8 cellular contexts compared by ENCODE assay signal in the genomic region with DNA sequence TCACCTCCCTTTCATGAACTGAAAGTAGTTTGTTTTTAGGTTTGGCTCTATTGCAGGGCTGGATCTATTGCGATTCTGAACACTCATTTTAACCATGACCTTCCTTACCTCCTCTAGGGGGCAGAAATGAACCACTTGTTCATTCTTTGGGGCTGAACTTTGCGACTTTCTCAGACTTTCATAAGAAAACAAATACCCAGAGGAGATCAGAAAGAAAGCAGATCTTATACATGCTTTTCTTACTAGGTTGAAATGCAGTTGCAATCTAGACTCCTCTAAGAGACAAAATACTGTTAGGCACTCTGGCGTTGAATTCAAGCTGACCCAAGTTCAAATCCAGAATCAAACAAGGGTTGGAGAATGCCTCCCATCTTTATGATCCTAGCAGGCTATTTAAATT. TPM values are rescaled to one million over a fixed set of nuclear protein-coding genes. Genes with fewer than 3 reads are reported as not detected.
DNase-seq lines count a peak whose midpoint lies in the region; ATAC-seq, FAIRE-seq and TF ChIP-seq lines count a peak whose summit lies in the region.

No MANE protein-coding gene starts in this region.

- peaks cover 8% of the 10 kb centered on the region for H3K27me3 ChIP-seq in CD4-positive, CD25-positive, alpha-beta regulatory T cell (ENCODE audit: control insufficient read depth, insufficient read depth, low read length)
- H3K27me3 ChIP-seq in breast epithelium (no peaks in the 10 kb centered on the region), testis (no peaks in the 10 kb centered on the region), MG63 (no peaks in the 10 kb centered on the region)

- ATAC-seq in CD4-positive, CD25-positive, alpha-beta regulatory T cell (ENCODE audit: low read depth in 2 of 2): peak in 1 of 2 donors; percentile 47

- no peaks in the 10 kb centered on the region for H3K36me3 Mint-ChIP-seq in CD4-positive, CD25-positive, alpha-beta regulatory T cell

- TF ChIP-seq CTCF in breast epithelium (IDR thresholded peaks at IDR 0.05) (peak; percentile 66 to 91 (median 81)), testis (IDR thresholded peaks at IDR 0.05) (peak; percentile 52 to 74 (median 73))

- no peak overlapping the region for H3K4me3 Mint-ChIP-seq in CD4-positive, CD25-positive, alpha-beta regulatory T cell

- H3K27me3 Mint-ChIP-seq in CD4-positive, CD25-positive, alpha-beta regulatory T cell: peaks cover 6% of the 10 kb centered on the region

- H3K4me1 Mint-ChIP-seq in CD4-positive, CD25-positive, alpha-beta regulatory T cell: peaks cover 0 to 26% (median 18%) of the 10 kb centered on the region in 4 donors

- no peaks in the 10 kb centered on the region for H3K9me3 ChIP-seq in CD4-positive, CD25-positive, alpha-beta regulatory T cell (ENCODE audit: control insufficient read depth in 2 of 2, low read length in 2 of 2)
- no peaks in the 10 kb centered on the region for H3K9me3 ChIP-seq in breast epithelium
- no peaks in the 10 kb centered on the region for H3K9me3 ChIP-seq in testis
- H3K9me3 ChIP-seq in MG63: no peaks in the 10 kb centered on the region

- H3K36me3 ChIP-seq in CD4-positive, CD25-positive, alpha-beta regulatory T cell (ENCODE audit: control insufficient read depth, insufficient read depth, low read length): no peaks in the 10 kb centered on the region
- H3K36me3 ChIP-seq in breast epithelium: no peaks in the 10 kb centered on the region
- H3K36me3 ChIP-seq in testis (ENCODE audit: low read depth, missing control alignments): no peaks in the 10 kb centered on the region
- H3K36me3 ChIP-seq in MG63: no peaks in the 10 kb centered on the region

- peaks cover 11% of the 10 kb centered on the region for H3K4me1 ChIP-seq in CD4-positive, CD25-positive, alpha-beta regulatory T cell (ENCODE audit: control insufficient read depth, insufficient read depth, low read length, poor library complexity, severe bottlenecking)
- H3K4me1 ChIP-seq in breast epithelium: no peaks in the 10 kb centered on the region
- no peaks in the 10 kb centered on the region for H3K4me1 ChIP-seq in testis

- H3K4me3 ChIP-seq in CD4-positive, CD25-positive, alpha-beta regulatory T cell (ENCODE audit: low read depth, low read length): no peak overlapping the region
- no peak overlapping the region for H3K4me3 ChIP-seq in breast epithelium
- no peak overlapping the region for H3K4me3 ChIP-seq in testis
- H3K4me3 ChIP-seq in MG63: no peak overlapping the region

- TF ChIP-seq POLR2A in H54 (IDR thresholded peaks at IDR 0.05; ENCODE audit: low read depth, low read length) (no peak), breast epithelium (IDR thresholded peaks at IDR 0.05) (no peak), testis (IDR thresholded peaks at IDR 0.05) (no peak)

- 25 to 41% methylated on average over 3 of the region's 3 CpGs for WGBS in testis, 2 donors

- intact Hi-C loops in breast epithelium (cut with DNase I; ENCODE audit: low total_unique reads) (loop anchor here (5.0 kb wide), 1 partner anchor 96 kb away; no protein-coding TSS in a partner anchor), testis (cut with DNase I; ENCODE audit: low total_unique reads) (loop anchor here (5.0 kb wide), 1 partner anchor 91 kb away; no protein-coding TSS in a partner anchor)

- no peak overlapping the region for H3K27ac ChIP-seq in CD4-positive, CD25-positive, alpha-beta regulatory T cell (ENCODE audit: insufficient read depth, low read length, poor library complexity, severe bottlenecking)
- H3K27ac ChIP-seq in breast epithelium (no peak overlapping the region), testis (no peak overlapping the region)

- H3K27ac Mint-ChIP-seq in CD4-positive, CD25-positive, alpha-beta regulatory T cell: no peak overlapping the region

- peaks cover 0 to 2% (median 0%) of the 10 kb centered on the region in 7 donors for H3K9me3 Mint-ChIP-seq in CD4-positive, CD25-positive, alpha-beta regulatory T cell

- peak; percentile 78 for FAIRE-seq in H54 (lab: Jason Lieb, UNC)
- peak; percentile 99 for FAIRE-seq in islet of Langerhans (lab: Jason Lieb, UNC)

- DNase-seq in CD4-positive, CD25-positive, alpha-beta regulatory T cell: peak in 2 of 3 donors; percentile 53 to 72
- DNase-seq in H54 (ENCODE audit: insufficient read length, low spot score): no peak
- peak; percentile 58 for DNase-seq in NCI-H82 (lab: John Stamatoyannopoulos, UW)
- no peak for DNase-seq in breast epithelium (ENCODE audit: low spot score in 2 of 2)
- no peak for DNase-seq in testis
- no peak for DNase-seq in MG63
- no peak for DNase-seq in stimulated activated CD4-positive, alpha-beta T cell treated with anti-CD3 and anti-CD28 coated beads, Interleukin-4, amount 100 ng/mL, for 24 hours

RNA-seq across cellular contexts. Expression of a gene that starts 32.6 kb away (rescaled TPM):
- total RNA-seq in CD4-positive, CD25-positive, alpha-beta regulatory T cell: 31.9 TPM
- 10 to 100 TPM in 1 of 4 donors, 1 to 10 TPM in 3; 2.1 to 10.5 (median 4.5) TPM for polyA plus RNA-seq in CD4-positive, CD25-positive, alpha-beta regulatory T cell
- 10 to 100 TPM; 18.7 to 31.5 (median 30.3) TPM for total RNA-seq in breast epithelium
- total RNA-seq in testis: 10 to 100 TPM; 20.1 to 20.6 TPM
- polyA plus RNA-seq in testis (ENCODE audit: insufficient read depth, low read depth, low replicate concordance): 21.6 TPM
- 20.2 and 24.1 TPM in 2 replicates for total RNA-seq in MG63 (2014; rRNA removed; shearing (Covaris generic); ENCODE audit: low replicate concordance)

Comparison
In these comparisons a context has a peak if more than half of its experiments do, and no peak if none do; other contexts are left out.
1. DNase-seq: peak in CD4-positive, CD25-positive, alpha-beta regulatory T cell (2 of 3) and NCI-H82 (single experiment); none in H54 (single experiment), breast epithelium (0 of 2), testis (single experiment), MG63 (single experiment) and stimulated activated CD4-positive, alpha-beta T cell treated with anti-CD3 and anti-CD28 coated beads, Interleukin-4, amount 100 ng/mL, for 24 hours (single experiment).